ENCODE assay signal across 17 cellular contexts in the genomic region with DNA sequence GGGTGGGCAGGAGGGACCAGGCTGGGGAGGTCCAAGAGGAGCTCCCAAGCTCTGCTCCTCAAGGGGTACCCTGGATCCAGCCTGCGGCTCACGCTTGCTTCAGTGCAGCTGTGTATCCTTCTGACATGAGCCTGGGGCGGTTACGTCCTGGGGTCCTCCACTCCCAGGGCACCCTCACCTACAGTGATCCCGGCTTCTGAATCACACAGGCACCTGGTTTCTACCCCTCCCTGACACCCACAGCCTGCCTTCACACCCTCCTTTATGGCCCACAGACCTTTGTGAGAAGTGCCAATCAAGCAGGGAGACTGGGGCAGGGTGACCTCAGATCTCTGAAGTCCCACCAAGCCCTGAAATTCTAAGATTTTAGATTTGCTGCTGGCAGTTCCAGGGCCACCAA. TPM values are rescaled to one million over a fixed set of nuclear protein-coding genes. Genes with fewer than 3 reads are reported as not detected.
A peak's percentile ranks its signal among the peaks of the same experiment; 100 is the strongest.
DNase-seq lines count a peak whose midpoint lies in the region; ATAC-seq and TF ChIP-seq lines count a peak whose summit lies in the region.
"Had no signal": no experiment of that assay in that cellular context is flagged by ENCODE, and none has a peak within 500 bp of the region (broad histone marks: within the 10 kb centered on the region; RNA-seq: fewer than 3 reads in every experiment).

No MANE protein-coding gene starts in this region.

- H3K4me2 ChIP-seq in BLaER1 = peak overlapping the region; percentile 97
- H3K4me2 ChIP-seq in OCI-LY7 (ENCODE audit: low read length) = peak overlapping the region; percentile 80; the same call in 1 of the 2 replicates
- no peak overlapping the region for H3K4me2 ChIP-seq in trophoblast cell (ENCODE audit: low read length)

- H3K9me2 ChIP-seq in OCI-LY7 (ENCODE audit: insufficient read depth, low read length) = no peaks in the 10 kb centered on the region

- H3K9ac ChIP-seq in BLaER1 (peak overlapping the region; percentile 97; the same call in 1 of the 2 replicates), trophoblast cell (ENCODE audit: low read length) (no peak overlapping the region)

- H3K4me3 ChIP-seq in BLaER1 = 0 out of 2 replicates have a peak overlapping the region, but pooled peaks have one; percentile 88
- H3K4me3 ChIP-seq in OCI-LY7 (ENCODE audit: low read depth, low read length, poor library complexity, severe bottlenecking) = no peak overlapping the region
- H3K4me3 ChIP-seq in esophagus squamous epithelium = peak overlapping the region in 2 of 4 donors; percentile 87 to 97
- no peak overlapping the region for H3K4me3 ChIP-seq in trophoblast cell (ENCODE audit: low read depth, low read length)
- H3K4me3 ChIP-seq in left lung = peak overlapping the region in 1 of 2 donors; percentile 82

- H3K79me1 ChIP-seq in trophoblast cell (ENCODE audit: low read length) = peaks cover 7% of the 10 kb centered on the region

- H3K4me1 ChIP-seq in BLaER1 (peaks cover 66% of the 10 kb centered on the region), OCI-LY7 (ENCODE audit: insufficient read depth, low read length, poor library complexity, severe bottlenecking) (peaks cover 13% of the 10 kb centered on the region), esophagus squamous epithelium (peaks cover 38 to 77% (median 44%) of the 10 kb centered on the region in 3 donors), trophoblast cell (ENCODE audit: control insufficient read depth in 1 of 2, insufficient read depth in 2 of 2, low read length in 2 of 2) (peaks cover 10 to 15% of the 10 kb centered on the region in 2 experiments), left lung (peaks cover 16 to 59% of the 10 kb centered on the region in 2 donors)

- no peak overlapping the region for H3K14ac ChIP-seq in trophoblast cell (ENCODE audit: low read length)

- no TSS peak for BruUV-seq in OCI-LY7 (replicated peaks; lab: Mats Ljungman, UMichigan)

- intact Hi-C loops in OCI-LY7 (cut with micrococcal nuclease; ENCODE audit: unreplicated experiment) (no loop called here), esophagus squamous epithelium (cut with DNase I) (no loop called here), left lung (cut with DNase I) (no loop called here)

- TF ChIP-seq CTCF in OCI-LY7 (conservative IDR thresholded peaks at IDR 0.05; ENCODE audit: low read length) (no peak), esophagus squamous epithelium (IDR thresholded peaks at IDR 0.05) (no peak), left lung (IDR thresholded peaks at IDR 0.05) (no peak)

- peak overlapping the region; percentile 20 for H2BK12ac ChIP-seq in trophoblast cell (ENCODE audit: low read length)

- CTCF ChIA-PET in OCI-LY7 (lab: Charles Lee; ENCODE audit: unreplicated experiment) = interaction anchor here (0.6 kb wide), 1 partner anchor 245 kb away, joined by 3 read pairs; a partner anchor contains a TSS

- DNase-seq in OCI-LY7 (ENCODE audit: low spot score) (no peak), esophagus squamous epithelium (lab: John Stamatoyannopoulos, UW) (no peak), trophoblast cell (no peak), left lung (no peak), NCI-H187 (lab: John Stamatoyannopoulos, UW) (no peak), NCI-H1436 (lab: John Stamatoyannopoulos, UW) (no peak), iPS-NIHi7 (ENCODE audit: extremely low spot score) (no peak)
- DNase-seq: activated T-cell treated with anti-CD3 and anti-CD28 coated beads for 4 hours; central memory CD4-positive, alpha-beta T cell; heart right ventricle; left cardiac atrium; NCI-H1694; NCI-H526 treated with DMSO at 0.1 percent for 48 hours; stimulated activated naive CD4-positive, alpha-beta T cell had no signal

- no peak overlapping the region for H4K12ac ChIP-seq in trophoblast cell (ENCODE audit: low read depth, low read length)

- no peak overlapping the region for H2BK120ac ChIP-seq in trophoblast cell (ENCODE audit: insufficient read depth, low read length, poor library complexity)

- H3K18ac ChIP-seq in trophoblast cell (ENCODE audit: low read length) = peak overlapping the region; percentile 69

- H3K9me3 ChIP-seq in BLaER1 (no peaks in the 10 kb centered on the region), OCI-LY7 (ENCODE audit: low read length) (no peaks in the 10 kb centered on the region), esophagus squamous epithelium (no peaks in the 10 kb centered on the region), trophoblast cell (ENCODE audit: insufficient read depth, low read depth, low read length) (no peaks in the 10 kb centered on the region), left lung (no peaks in the 10 kb centered on the region)
- H3K9me3 ChIP-seq: heart right ventricle had no signal

- 73 to 88% methylated on average over 2 to 3 of the region's 5 CpGs for WGBS in esophagus squamous epithelium, 2 donors
- WGBS in trophoblast cell (ENCODE audit: extremely low coverage, insufficient coverage, insufficient read length) = no CpG with 5 or more reads among the region's 5 CpGs

- H4K8ac ChIP-seq in trophoblast cell (ENCODE audit: low read depth, low read length) = no peak overlapping the region

- H3K27ac ChIP-seq in BLaER1 (no peak overlapping the region), OCI-LY7 (ENCODE audit: low read depth, low read length, poor library complexity, severe bottlenecking) (no peak overlapping the region), esophagus squamous epithelium (peak overlapping the region in 3 of 4 donors; percentile 92 to 97 (median 96)), trophoblast cell (ENCODE audit: low read depth, low read length) (no peak overlapping the region), left lung (no peak overlapping the region)

- H2BK5ac ChIP-seq in trophoblast cell (ENCODE audit: low read depth, low read length, poor library complexity) = no peak overlapping the region

- no peak overlapping the region for H2AFZ ChIP-seq in OCI-LY7 (ENCODE audit: low read length)
- no peak overlapping the region for H2AFZ ChIP-seq in trophoblast cell (ENCODE audit: insufficient read depth, low read length, poor library complexity)

- H4K20me1 ChIP-seq in BLaER1 = peaks cover 72% of the 10 kb centered on the region
- no peaks in the 10 kb centered on the region for H4K20me1 ChIP-seq in OCI-LY7 (ENCODE audit: insufficient read depth, low read length)

- H3K79me2 ChIP-seq in OCI-LY7 (ENCODE audit: insufficient read depth, low read depth, low read length) (peaks cover 6% of the 10 kb centered on the region; the same call in 1 of the 2 replicates), trophoblast cell (ENCODE audit: control insufficient read depth, insufficient read depth, low read length, poor library complexity) (peaks cover 7% of the 10 kb centered on the region)

- H4K91ac ChIP-seq in trophoblast cell (ENCODE audit: low read depth, low read length) = no peak overlapping the region

- POLR2A ChIA-PET in OCI-LY7 (lab: Charles Lee) = no interaction called here

- peak overlapping the region; percentile 33 for H3K4ac ChIP-seq in trophoblast cell (ENCODE audit: low read depth, low read length)

- no peak for ATAC-seq in left lung
- ATAC-seq: activated naive CD4-positive, alpha-beta T cell treated with anti-CD3 and anti-CD28 coated beads, Interleukin-2, amount 50 U/mL, for 72 hours; heart right ventricle; left cardiac atrium; natural killer cell treated with Interleukin-12 subunit alpha and Interleukin-12 subunit beta and Interleukin-15 and Interleukin-18, amount 100 ng/mL, for 72 hours had no signal

- no peak for TF ChIP-seq POLR2A in esophagus squamous epithelium (IDR thresholded peaks at IDR 0.05)

- no peaks in the 10 kb centered on the region for H3K27me3 ChIP-seq in BLaER1
- H3K27me3 ChIP-seq in esophagus squamous epithelium = no peaks in the 10 kb centered on the region
- no peaks in the 10 kb centered on the region for H3K27me3 ChIP-seq in trophoblast cell (ENCODE audit: insufficient read depth, low read length)
- no peaks in the 10 kb centered on the region for H3K27me3 ChIP-seq in left lung
- H3K27me3 ChIP-seq: heart right ventricle had no signal

- no peak overlapping the region for H2AK5ac ChIP-seq in trophoblast cell (ENCODE audit: low read length)

- no peak overlapping the region for H3K23ac ChIP-seq in trophoblast cell (ENCODE audit: low read length)

- H3K36me3 ChIP-seq in BLaER1 (peaks cover 58% of the 10 kb centered on the region), OCI-LY7 (ENCODE audit: insufficient read depth, low read length) (no peaks in the 10 kb centered on the region), esophagus squamous epithelium (peaks cover 11 to 50% (median 15%) of the 10 kb centered on the region in 3 donors), trophoblast cell (ENCODE audit: control insufficient read depth in 1 of 2, insufficient read depth in 2 of 2, low read length in 2 of 2) (peaks cover 22 to 34% of the 10 kb centered on the region in 2 experiments), left lung (peaks cover 0 to 31% of the 10 kb centered on the region in 2 donors)

RNA-seq across cellular contexts. Expression of a gene that starts 1.5 kb away (rescaled TPM):
- 105 and 124 TPM in 2 replicates for total RNA-seq in OCI-LY7 (2014; rRNA removed; shearing (Covaris generic))
- 61.8 and 67.2 TPM in 2 replicates for total RNA-seq in OCI-LY7 (2022)
- total RNA-seq in esophagus squamous epithelium = 100 to 1,000 TPM in 3 of 4 donors, 10 to 100 TPM in 1; 88.4 to 160 (median 132) TPM
- polyA plus RNA-seq in trophoblast cell (2013) = 58.3 and 60.4 TPM in 2 replicates
- total RNA-seq in left lung = 10 to 100 TPM; 56.2 to 63.1 TPM

RNA-seq across cellular contexts. Expression of a gene that starts 1.8 kb away (rescaled TPM):
- total RNA-seq in OCI-LY7 (2014; rRNA removed; shearing (Covaris generic)) = 36.0 and 37.6 TPM in 2 replicates
- 37.6 and 41.5 TPM in 2 replicates for total RNA-seq in OCI-LY7 (2022)
- 100 to 1,000 TPM in 2 of 4 donors, 10 to 100 TPM in 2; 60.8 to 163 (median 82.9) TPM for total RNA-seq in esophagus squamous epithelium
- 18.5 and 19.5 TPM in 2 replicates for polyA plus RNA-seq in trophoblast cell (2013)
- total RNA-seq in left lung = 10 to 100 TPM; 37.7 to 52.0 TPM

RNA-seq across cellular contexts. Expression of a gene that starts 30.5 kb away (rescaled TPM):
- 17.7 and 20.3 TPM in 2 replicates for total RNA-seq in OCI-LY7 (2014; rRNA removed; shearing (Covaris generic))
- 21.7 and 22.0 TPM in 2 replicates for total RNA-seq in OCI-LY7 (2022)
- total RNA-seq in esophagus squamous epithelium = 10 to 100 TPM in 1 of 4 donors, 1 to 10 TPM in 3; 1.1 to 10.7 (median 6.5) TPM
- 6.8 and 7.2 TPM in 2 replicates for polyA plus RNA-seq in trophoblast cell (2013)
- total RNA-seq in left lung = 10 to 100 TPM; 20.5 to 22.2 TPM

Comparison
In these comparisons a context has a peak if more than half of its experiments do, and no peak if none do; other contexts are left out.
1. H3K27ac ChIP-seq: peak in esophagus squamous epithelium (3 of 4); none in BLaER1 (single experiment), OCI-LY7 (single experiment), trophoblast cell (single experiment) and left lung (0 of 2).